In genomic region chrX:121642415-121642814, GRCh38 we compare ENCODE assay signal across 21 cellular contexts.
DNase-seq lines count a peak whose midpoint lies in the region; ATAC-seq, FAIRE-seq and TF ChIP-seq lines count a peak whose summit lies in the region.
"Had no signal": no experiment of that assay in that cellular context is flagged by ENCODE, and none has a peak within 500 bp of the region (broad histone marks: within the 10 kb centered on the region; RNA-seq: fewer than 3 reads in every experiment).

No MANE protein-coding gene starts in this region.

- DNase-seq in AG09319 (ENCODE audit: extremely low read depth, low read depth) (peak; percentile 38), NCI-H460 (ENCODE audit: extremely low read depth, low read depth) (peak; percentile 36), kidney tubule cell (ENCODE audit: low spot score) (peak; percentile 71), NCI-H1105 treated with DMSO at 0.1 percent for 48 hours (lab: John Stamatoyannopoulos, UW) (no peak), GM20000 (ENCODE audit: low spot score) (no peak), anterior cingulate cortex (lab: John Stamatoyannopoulos, UW) (no peak)
- DNase-seq: activated CD4-positive, alpha-beta T cell treated with anti-CD3 and anti-CD28 coated beads, Interleukin-2, amount 50 U/mL, for 48 hours; activated naive CD8-positive, alpha-beta T cell treated with anti-CD3 and anti-CD28 coated beads, Interleukin-2, amount 10 ng/mL, durations not matched to agents 7 days and 5 days; activated T-cell treated with anti-CD3 and anti-CD28 coated beads, Interleukin-2, amount 50 U/mL, for 48 hours; cerebellar nuclear complex; heart right ventricle; HFFc6; NCI-H2029; NCI-H524 treated with DMSO at 0.1 percent for 48 hours; nucleus accumbens; right lobe of liver; stimulated activated CD4-positive, alpha-beta T cell treated with anti-CD3 and anti-CD28 coated beads, Interleukin-2, amount 100 ng/mL, for 24 hours; substantia nigra had no signal

- FAIRE-seq in colon (lab: Jason Lieb, UNC): peak; percentile 86
- FAIRE-seq: GM18507 had no signal

- no peak for ATAC-seq in GM21515 (IDR thresholded peaks at IDR 0.05; ENCODE audit: unreplicated experiment)
- ATAC-seq: heart right ventricle had no signal

- no peak for TF ChIP-seq CTCF in AG09319 (IDR thresholded peaks at IDR 0.05; ENCODE audit: low read depth, low read length)
- TF ChIP-seq CTCF in GM20000 (IDR thresholded peaks at IDR 0.05; ENCODE audit: extremely low read depth, missing control alignments): no peak

Comparison
In these comparisons a context has a peak if more than half of its experiments do, and no peak if none do; other contexts are left out.
1. DNase-seq: peak in AG09319 (single experiment), NCI-H460 (single experiment) and kidney tubule cell (single experiment); none in NCI-H1105 treated with DMSO at 0.1 percent for 48 hours (single experiment), GM20000 (single experiment) and anterior cingulate cortex (0 of 58).